Comparison of ENCODE assay signal across 8 cellular contexts in genomic region chr16:13956635-13957196, GRCh38. TPM values are rescaled to one million over a fixed set of nuclear protein-coding genes. Genes with fewer than 3 reads are reported as not detected.
A peak's percentile ranks its signal among the peaks of the same experiment; 100 is the strongest.
DNase-seq lines count a peak whose midpoint lies in the region; ATAC-seq and TF ChIP-seq lines count a peak whose summit lies in the region.

No MANE protein-coding gene starts in this region.

- H3K27ac ChIP-seq in mammary epithelial cell (ENCODE audit: insufficient read depth, low read depth, low read length) (no peak overlapping the region), rectal smooth muscle tissue (ENCODE audit: low read depth, low read length) (no peak overlapping the region)

- 87% methylated on average over 12 of the region's 14 CpGs for WGBS in mammary epithelial cell (ENCODE audit: low coverage, missing lambda C conversion rate)

- no peaks in the 10 kb centered on the region for H3K27me3 ChIP-seq in mammary epithelial cell (ENCODE audit: insufficient read depth, low read length)
- H3K27me3 ChIP-seq in rectal smooth muscle tissue (ENCODE audit: control insufficient read depth, insufficient read depth, low read length): no peaks in the 10 kb centered on the region

- no peaks in the 10 kb centered on the region for H4K20me1 ChIP-seq in mammary epithelial cell (ENCODE audit: insufficient read depth, low read length)

- H3K4me3 ChIP-seq in mammary epithelial cell (replicated peaks in 1 of 3; ENCODE audit: insufficient read depth in 1 of 3, low read depth in 2 of 3, low read length in 3 of 3) (no peak overlapping the region), rectal smooth muscle tissue (ENCODE audit: low read length) (peak overlapping the region; percentile 32)

- H3K9me3 ChIP-seq in mammary epithelial cell (replicated peaks; ENCODE audit: insufficient read depth, low read length): no peaks in the 10 kb centered on the region

- no peaks in the 10 kb centered on the region for H3K79me2 ChIP-seq in mammary epithelial cell (ENCODE audit: insufficient read depth, low read length)

- no TSS peak for BruUV-seq in mammary epithelial cell (replicated peaks; lab: Mats Ljungman, UMichigan)

- dilution Hi-C loops in mammary epithelial cell (cut with HindIII; ENCODE audit: low sequenced_read_pairs): no loop called here

- in situ Hi-C loops in mammary epithelial cell (cut with MboI; ENCODE audit: low sequenced_read_pairs in 2 of 2): no loop called here

- intact Hi-C loops in mammary epithelial cell (cut with micrococcal nuclease): no loop called here

- no peaks in the 10 kb centered on the region for H3K36me3 ChIP-seq in mammary epithelial cell (ENCODE audit: insufficient read depth, low read length)
- no peaks in the 10 kb centered on the region for H3K36me3 ChIP-seq in rectal smooth muscle tissue (ENCODE audit: control insufficient read depth, insufficient read depth, low read length)

- peak overlapping the region; percentile 82 for H3K4me2 ChIP-seq in mammary epithelial cell (ENCODE audit: insufficient read depth, low read depth, low read length)

- peak; percentile 36 for DNase-seq in GM10266 (ENCODE audit: extremely low spot score)
- DNase-seq in mammary epithelial cell: no peak
- DNase-seq in HK-2 (ENCODE audit: unreplicated experiment): no peak
- no peak for DNase-seq in HuH-7.5 (ENCODE audit: low spot score)

- ATAC-seq in HG03280 (IDR thresholded peaks at IDR 0.05; ENCODE audit: unreplicated experiment) (peak; percentile 20), HG03354 (IDR thresholded peaks at IDR 0.05; ENCODE audit: poor library complexity, severe bottlenecking, unreplicated experiment) (no peak), HG03442 (IDR thresholded peaks at IDR 0.05; ENCODE audit: unreplicated experiment) (no peak)

- no peak overlapping the region for H3K9ac ChIP-seq in mammary epithelial cell (ENCODE audit: insufficient read depth, low read length)
- no peak overlapping the region for H3K9ac ChIP-seq in rectal smooth muscle tissue (ENCODE audit: low read length)

- no peak for TF ChIP-seq CTCF in GM10266 (IDR thresholded peaks at IDR 0.05; ENCODE audit: control insufficient read depth, insufficient read depth, low read depth, missing control alignments)
- no peak for TF ChIP-seq CTCF in mammary epithelial cell (conservative IDR thresholded peaks at IDR 0.05 in 1 of 2, IDR thresholded peaks at IDR 0.05 in 1 of 2; ENCODE audit: extremely low read depth in 1 of 2, insufficient read depth in 1 of 2, low read depth in 1 of 2, low read length in 2 of 2)

- no peak overlapping the region for H2AFZ ChIP-seq in mammary epithelial cell (ENCODE audit: low read depth, low read length)

- CTCF ChIA-PET in mammary epithelial cell (lab: Charles Lee; ENCODE audit: low non-redundant PET): no interaction called here

- H3K4me1 ChIP-seq in mammary epithelial cell (ENCODE audit: insufficient read depth, low read length) (peaks cover 21% of the 10 kb centered on the region), rectal smooth muscle tissue (ENCODE audit: control insufficient read depth, insufficient read depth, low read length) (peaks cover 4% of the 10 kb centered on the region)

RNA-seq across cellular contexts. Expression of gene ERCC4, which starts 36.8 kb away (rescaled TPM):
- total RNA-seq in mammary epithelial cell: 10 to 100 TPM in 1 of 2 donors, 1 to 10 TPM in 1; 9.7 to 13.1 TPM
- 2.5 TPM for polyA plus RNA-seq in mammary epithelial cell
- 33.3 TPM for polyA minus RNA-seq in mammary epithelial cell
